ENCODE assay signal across 9 cellular contexts in genomic region chr16:12802048-12802447, GRCh38. TPM values are rescaled to one million over a fixed set of nuclear protein-coding genes. Genes with fewer than 3 reads are reported as not detected.
DNase-seq lines count a peak whose midpoint lies in the region; ATAC-seq, FAIRE-seq and TF ChIP-seq lines count a peak whose summit lies in the region.
"Had no signal": no experiment of that assay in that cellular context is flagged by ENCODE, and none has a peak within 500 bp of the region (broad histone marks: within the 10 kb centered on the region; RNA-seq: fewer than 3 reads in every experiment).

No MANE protein-coding gene starts in this region.

- TF ChIP-seq EP300 in sigmoid colon (IDR thresholded peaks at IDR 0.05): no peak

- dilution Hi-C loops in endothelial cell of umbilical vein (cut with MboI; ENCODE audit: extremely low pct_ligation_motif_present, low sequenced_read_pairs): no loop called here

- no peak for ATAC-seq in WTC11
- no peak for ATAC-seq in HG03196 (IDR thresholded peaks at IDR 0.05; ENCODE audit: unreplicated experiment)

- no peak overlapping the region for H3K27ac Mint-ChIP-seq in WTC11

- BruUV-seq in endothelial cell of umbilical vein (replicated peaks; lab: Mats Ljungman, UMichigan): TSS peak; percentile 82

- no peak overlapping the region for H3K27ac ChIP-seq in DOHH2 (ENCODE audit: low read depth, low read length)
- peak overlapping the region; percentile 99 for H3K27ac ChIP-seq in endothelial cell of umbilical vein (ENCODE audit: insufficient read depth, low read depth, low read length)
- H3K27ac ChIP-seq in sigmoid colon: peak overlapping the region in 3 of 4 donors; percentile 27 to 57 (median 29)

- no peak for DNase-seq in WTC11 (ENCODE audit: low spot score)
- no peak for DNase-seq in endothelial cell of umbilical vein (ENCODE audit: low read depth, low spot score)
- no peak for DNase-seq in sigmoid colon
- DNase-seq in LoVo (ENCODE audit: low spot score): no peak
- no peak for DNase-seq in NCI-H345 treated with DMSO at 0.1 percent for 48 hours (lab: John Stamatoyannopoulos, UW; ENCODE audit: unreplicated experiment)
- no peak for DNase-seq in GM03348 (ENCODE audit: low spot score)
- DNase-seq: NCI-H1436 had no signal

- 80 to 84% methylated on average over 9 of the region's 9 CpGs for WGBS in sigmoid colon, 2 donors

- H3K9me2 ChIP-seq in DOHH2 (replicated peaks; ENCODE audit: control insufficient read depth, low read length): no peaks in the 10 kb centered on the region

- FAIRE-seq in endothelial cell of umbilical vein (lab: Jason Lieb, UNC): no peak

- 0 out of 2 replicates have a peak, but pooled peaks cover 3% of the 10 kb centered on the region for H3K9me3 Mint-ChIP-seq in WTC11

- CTCF ChIA-PET in WTC11 (lab: Charles Lee) (no interaction called here), endothelial cell of umbilical vein (lab: Charles Lee) (interaction anchor here (0.9 to 2.6 kb wide), 10 partner anchors 9 to 707 kb away, joined by 3 to 7 read pairs (median 4); no protein-coding TSS in a partner anchor)

- H3K9ac ChIP-seq in endothelial cell of umbilical vein (replicated peaks; ENCODE audit: extremely low read depth, insufficient read depth, low read length): peak overlapping the region; percentile 95

- no peak for TF ChIP-seq CTCF in DOHH2 (IDR thresholded peaks at IDR 0.05; ENCODE audit: low read depth, low read length, poor library complexity, severe bottlenecking)
- TF ChIP-seq CTCF in WTC11 (IDR thresholded peaks at IDR 0.05): no peak
- TF ChIP-seq CTCF in endothelial cell of umbilical vein (IDR thresholded peaks at IDR 0.05; ENCODE audit: extremely low read depth in 1 of 2, insufficient read depth in 1 of 2, low read depth in 1 of 2, low read length in 2 of 2): no peak
- TF ChIP-seq CTCF in sigmoid colon (IDR thresholded peaks at IDR 0.05): no peak

- no peaks in the 10 kb centered on the region for H3K36me3 Mint-ChIP-seq in WTC11

- H3K79me2 ChIP-seq in DOHH2 (ENCODE audit: control insufficient read depth, low read length) (peaks cover 10% of the 10 kb centered on the region), endothelial cell of umbilical vein (ENCODE audit: control insufficient read depth, insufficient read depth, low read length) (peaks cover 26% of the 10 kb centered on the region)

- H3K4me1 ChIP-seq in DOHH2 (ENCODE audit: control insufficient read depth, low read length) (peaks cover 22% of the 10 kb centered on the region), endothelial cell of umbilical vein (ENCODE audit: control insufficient read depth, extremely low read depth, insufficient read depth, low read length) (peaks cover 26% of the 10 kb centered on the region), sigmoid colon (peaks cover 0 to 26% (median 11%) of the 10 kb centered on the region in 4 donors)

- H3K36me3 ChIP-seq in DOHH2 (ENCODE audit: control insufficient read depth, low read length) (peaks cover 4% of the 10 kb centered on the region), endothelial cell of umbilical vein (ENCODE audit: control insufficient read depth in 2 of 2, extremely low read depth in 1 of 2, insufficient read depth in 2 of 2, low read length in 2 of 2) (no peaks in the 10 kb centered on the region), sigmoid colon (no peaks in the 10 kb centered on the region)

- H3F3A ChIP-seq in DOHH2 (ENCODE audit: control insufficient read depth, insufficient read depth): no peaks in the 10 kb centered on the region; the same call in 1 of the 2 replicates

- H3K9me3 ChIP-seq in DOHH2 (ENCODE audit: control insufficient read depth, insufficient read depth, low read length) (peaks cover 5% of the 10 kb centered on the region; the same call in 1 of the 2 replicates), endothelial cell of umbilical vein (replicated peaks; ENCODE audit: control insufficient read depth, insufficient read depth, low read length) (no peaks in the 10 kb centered on the region), sigmoid colon (no peaks in the 10 kb centered on the region)

- H2AFZ ChIP-seq in endothelial cell of umbilical vein (ENCODE audit: low read depth, low read length): peak overlapping the region; percentile 2

- H4K20me1 ChIP-seq in DOHH2 (ENCODE audit: control insufficient read depth, insufficient read depth, low read depth, low read length) (no peaks in the 10 kb centered on the region), endothelial cell of umbilical vein (replicated peaks; ENCODE audit: control insufficient read depth, extremely low read depth, insufficient read depth, low read length) (no peaks in the 10 kb centered on the region)

- peaks cover 4% of the 10 kb centered on the region; the same call in 1 of the 2 replicates for H3K27me3 Mint-ChIP-seq in WTC11 (ENCODE audit: low read depth)

- intact Hi-C loops in endothelial cell of umbilical vein (cut with micrococcal nuclease): loop anchor here (5.0 kb wide), 3 partner anchors 230 to 705 kb away; no protein-coding TSS in a partner anchor
- intact Hi-C loops in sigmoid colon (cut with DNase I): loop anchor here (5.0 kb wide), 1 partner anchor 705 kb away; no protein-coding TSS in a partner anchor

- peaks cover 16% of the 10 kb centered on the region for H3K4me1 Mint-ChIP-seq in WTC11

- H3K4me3 ChIP-seq in DOHH2 (ENCODE audit: low read length): no peak overlapping the region
- H3K4me3 ChIP-seq in endothelial cell of umbilical vein (replicated peaks in 1 of 3; ENCODE audit: insufficient read depth in 1 of 3, low read depth in 1 of 3, low read length in 3 of 3): peak overlapping the region in 2 of 3 experiments; percentile 12 to 89
- H3K4me3 ChIP-seq in sigmoid colon: no peak overlapping the region

- H3K27me3 ChIP-seq in DOHH2 (ENCODE audit: control insufficient read depth, low read length) (no peaks in the 10 kb centered on the region), endothelial cell of umbilical vein (ENCODE audit: control insufficient read depth in 2 of 2, insufficient read depth in 2 of 2, low read length in 2 of 2) (no peaks in the 10 kb centered on the region), sigmoid colon (no peaks in the 10 kb centered on the region)

- no peaks in the 10 kb centered on the region for H3K9me1 ChIP-seq in endothelial cell of umbilical vein (replicated peaks; ENCODE audit: control insufficient read depth, extremely low read depth, insufficient read depth, low read length)

- peak overlapping the region; percentile 86 for H3K4me2 ChIP-seq in DOHH2 (ENCODE audit: low read length)
- peak overlapping the region; percentile 95 for H3K4me2 ChIP-seq in endothelial cell of umbilical vein (ENCODE audit: insufficient read depth, low read length)

- H3K4me3 Mint-ChIP-seq in WTC11: peak overlapping the region; percentile 96

- no peak for TF ChIP-seq POLR2A in endothelial cell of umbilical vein (IDR thresholded peaks at IDR 0.05; ENCODE audit: low read depth, low read length)
- no peak for TF ChIP-seq POLR2A in sigmoid colon (IDR thresholded peaks at IDR 0.05)

- POLR2A ChIA-PET in WTC11 (lab: Charles Lee) (no interaction called here), endothelial cell of umbilical vein (lab: Charles Lee) (interaction anchor here (1.6 kb wide), 1 partner anchor 73 kb away, joined by 5 read pairs; no protein-coding TSS in a partner anchor)

TF ChIP-seq in WTC11, 78 proteins besides CTCF, POLR2A, EP300 and RAD21 (continues in another document):
- no peak for TF ChIP-seq IRF2 (CRISPR knock-in tag; IDR thresholded peaks at IDR 0.05; ENCODE audit: borderline replicate concordance, low read depth)
- TF ChIP-seq RORB (CRISPR knock-in tag; IDR thresholded peaks at IDR 0.05): no peak

TF ChIP-seq in endothelial cell of umbilical vein, 7 proteins besides CTCF, POLR2A, EP300 and RAD21:
- TF ChIP-seq JUN (IDR thresholded peaks at IDR 0.05; ENCODE audit: borderline replicate concordance, insufficient read depth, insufficient read length, low read depth): no peak
- no peak for TF ChIP-seq FOS (IDR thresholded peaks at IDR 0.05; ENCODE audit: borderline replicate concordance, insufficient read depth, low read length)
- TF ChIP-seq MAX (IDR thresholded peaks at IDR 0.05; ENCODE audit: insufficient read depth, insufficient read length): no peak
- TF ChIP-seq POLR2AphosphoS5 (IDR thresholded peaks at IDR 0.05; ENCODE audit: insufficient read depth, low read depth, low read length): no peak
- no peak for TF ChIP-seq MYC (IDR thresholded peaks at IDR 0.05; ENCODE audit: low read depth, low read length)
- no peak for TF ChIP-seq EZH2 (IDR thresholded peaks at IDR 0.05; ENCODE audit: borderline replicate concordance, low read depth, low read length, severe bottlenecking)
- no peak for TF ChIP-seq GATA2 (IDR thresholded peaks at IDR 0.05; ENCODE audit: insufficient read depth, insufficient read length, low read depth, low read length)

RNA-seq across cellular contexts. Expression of gene CPPED1, which starts 1.6 kb away (rescaled TPM):
- 7.7 to 9.2 TPM (median 8.8 TPM) in 3 replicates for total RNA-seq in WTC11 (2021)
- 55.8 and 59.3 TPM in 2 replicates for total RNA-seq in endothelial cell of umbilical vein
- polyA plus RNA-seq in endothelial cell of umbilical vein: 27.9 and 32.1 TPM in 2 replicates
- 38.2 and 38.6 TPM in 2 replicates for polyA plus RNA-seq in endothelial cell of umbilical vein (2011; cell fraction: cytosol; rRNA removed)
- polyA plus RNA-seq in endothelial cell of umbilical vein (2011; cell fraction: nucleus; rRNA removed): 28.8 and 34.2 TPM in 2 replicates
- 38.2 and 40.9 TPM in 2 replicates for polyA plus RNA-seq in endothelial cell of umbilical vein (2012)
- polyA minus RNA-seq in endothelial cell of umbilical vein: 77.1 and 82.6 TPM in 2 replicates
- polyA minus RNA-seq in endothelial cell of umbilical vein (2011; cell fraction: cytosol; rRNA and poly(A)+ RNA removed): 1.8 TPM
- polyA minus RNA-seq in endothelial cell of umbilical vein (2011; cell fraction: nucleus; rRNA and poly(A)+ RNA removed): 55.1 and 56.4 TPM in 2 replicates
- total RNA-seq in sigmoid colon: 10 to 100 TPM; 10.0 to 23.8 (median 11.3) TPM
- polyA plus RNA-seq in sigmoid colon: 10 to 100 TPM in 2 of 3 donors, 1 to 10 TPM in 1; 9.5 to 16.4 (median 10.8) TPM

Comparison
In these comparisons a context has a peak if more than half of its experiments do, and no peak if none do; other contexts are left out.
1. H3K4me3 ChIP-seq: peak in endothelial cell of umbilical vein (2 of 3); none in DOHH2 (single experiment) and sigmoid colon (0 of 4).